24 cellular contexts compared by ENCODE assay signal in the genomic region with DNA sequence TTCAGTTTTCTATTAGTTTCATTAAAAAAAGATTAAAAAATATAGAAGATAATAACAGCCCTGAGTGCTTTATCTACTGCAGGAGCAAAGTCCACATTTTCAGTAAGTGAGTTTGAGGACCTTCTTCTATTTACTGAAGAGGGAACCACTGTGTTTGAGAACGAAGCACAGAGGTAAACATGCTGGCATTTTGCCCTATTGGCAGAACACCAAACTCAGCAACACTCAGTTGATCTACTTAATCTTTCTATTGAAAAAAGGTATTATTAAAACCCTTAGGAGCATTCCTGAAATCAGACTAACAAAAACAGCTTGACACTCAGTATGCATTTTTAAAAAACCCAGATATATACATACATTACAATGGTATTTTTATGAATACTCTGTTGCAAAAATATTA.
DNase-seq lines count a peak whose midpoint lies in the region; ATAC-seq, FAIRE-seq and TF ChIP-seq lines count a peak whose summit lies in the region.
"Had no signal": no experiment of that assay in that cellular context is flagged by ENCODE, and none has a peak within 500 bp of the region (broad histone marks: within the 10 kb centered on the region; RNA-seq: fewer than 3 reads in every experiment).

No MANE protein-coding gene starts in this region.

- H3K27me3 ChIP-seq in GM23338 (ENCODE audit: insufficient read depth), result no peaks in the 10 kb centered on the region
- H3K27me3 ChIP-seq in H1 (replicated peaks in 1 of 4; ENCODE audit: control insufficient read depth in 3 of 4, extremely low read depth in 1 of 4, insufficient read depth in 3 of 4, low read length in 3 of 4), result no peaks in the 10 kb centered on the region
- no peaks in the 10 kb centered on the region for H3K27me3 ChIP-seq in CD8-positive, alpha-beta T cell (ENCODE audit: insufficient read depth, low read length)
- H3K27me3 ChIP-seq: colonic mucosa, foreskin keratinocyte, SJCRH30, thyroid gland had no signal

- no peak for TF ChIP-seq RAD21 in H1 (IDR thresholded peaks at IDR 0.05 in 1 of 2, conservative IDR thresholded peaks at IDR 0.05 in 1 of 2; ENCODE audit: low read depth in 2 of 2, low read length in 2 of 2)

- H2BK20ac ChIP-seq in H1 (ENCODE audit: low read length), result no peak overlapping the region

- H2AFZ ChIP-seq in GM23338 (0 out of 2 replicates have a peak overlapping the region, but pooled peaks have one; percentile 61), H1 (ENCODE audit: low read length) (0 out of 2 replicates have a peak overlapping the region, but pooled peaks have one; percentile 53)

- ATAC-seq in GM23338, result no peak
- ATAC-seq in HG02884 (IDR thresholded peaks at IDR 0.05; ENCODE audit: unreplicated experiment), result no peak
- no peak for ATAC-seq in CD8-positive, alpha-beta T cell
- ATAC-seq: effector memory CD8-positive, alpha-beta T cell; foreskin keratinocyte; left colon; stimulated activated naive CD8-positive, alpha-beta T cell treated with anti-CD3 and anti-CD28 coated beads, Interleukin-15, amount 100 ng/mL, for 72 hours; T-helper 17 cell had no signal

- H3K9me3 Mint-ChIP-seq in GM23338, result no peaks in the 10 kb centered on the region
- peaks cover 10% of the 10 kb centered on the region for H3K9me3 Mint-ChIP-seq in CD8-positive, alpha-beta T cell

- no peak overlapping the region for H2BK12ac ChIP-seq in H1 (ENCODE audit: low read depth, low read length)

- H4K20me1 ChIP-seq in GM23338 (replicated peaks; ENCODE audit: insufficient read depth), result no peaks in the 10 kb centered on the region
- no peaks in the 10 kb centered on the region for H4K20me1 ChIP-seq in H1 (replicated peaks in 1 of 2; ENCODE audit: control insufficient read depth in 1 of 2, insufficient read depth in 2 of 2, low read length in 2 of 2)

- H3K27ac Mint-ChIP-seq in GM23338, result no peak overlapping the region
- no peak overlapping the region for H3K27ac Mint-ChIP-seq in CD8-positive, alpha-beta T cell
- H3K27ac Mint-ChIP-seq: activated naive CD4-positive, alpha-beta T cell treated with anti-CD3 and anti-CD28 coated beads, Interleukin-2, amount 50 U/mL, for 24 hours; CD4-positive, CD25-positive, alpha-beta regulatory T cell; effector memory CD8-positive, alpha-beta T cell; memory B cell; progenitor cell of endocrine pancreas; stimulated activated naive CD8-positive, alpha-beta T cell treated with anti-CD3 and anti-CD28 coated beads, Interleukin-15, amount 100 ng/mL, for 72 hours; T-helper 17 cell had no signal

- no peak for FAIRE-seq in H1 (lab: Jason Lieb, UNC)
- FAIRE-seq: RCC 7860 had no signal

- H3K79me2 ChIP-seq in GM23338 (replicated peaks; ENCODE audit: insufficient read depth) (no peaks in the 10 kb centered on the region), H1 (ENCODE audit: control insufficient read depth in 1 of 2, insufficient read depth in 2 of 2, low read length in 2 of 2) (no peaks in the 10 kb centered on the region)

- H3K27ac ChIP-seq in GM23338 (ENCODE audit: low read depth) (no peak overlapping the region), H1 (ENCODE audit: low read depth, low read length) (no peak overlapping the region)
- no peak overlapping the region for H3K27ac ChIP-seq in CD8-positive, alpha-beta T cell (ENCODE audit: low read depth, low read length)
- H3K27ac ChIP-seq: colonic mucosa, foreskin keratinocyte, SJCRH30, thyroid gland had no signal

- H3K56ac ChIP-seq in H1 (replicated peaks; ENCODE audit: insufficient read length, low read depth, low read length), result no peak overlapping the region

- H3K4me2 ChIP-seq in GM23338 (no peak overlapping the region), H1 (ENCODE audit: insufficient read depth in 1 of 2, low read depth in 2 of 2, low read length in 2 of 2) (no peak overlapping the region)

- H3K23ac ChIP-seq in H1 (ENCODE audit: insufficient read length), result no peak overlapping the region

- no peaks in the 10 kb centered on the region for H3F3A ChIP-seq in GM23338 (replicated peaks; ENCODE audit: low read depth)

- H2AK5ac ChIP-seq in H1 (ENCODE audit: low read depth, low read length), result no peak overlapping the region

- POLR2A ChIA-PET in H1 (lab: Charles Lee; ENCODE audit: partially characterized antibody), result no interaction called here
- POLR2A ChIA-PET in CD8-positive, alpha-beta T cell (lab: Charles Lee), result no interaction called here

- no peak overlapping the region for H3K9ac ChIP-seq in H1 (replicated peaks in 1 of 4; ENCODE audit: extremely low read depth in 1 of 4, low read depth in 3 of 4, low read length in 3 of 4)

- no peak overlapping the region for H4K8ac ChIP-seq in H1 (ENCODE audit: extremely low read depth, insufficient read depth, low read length)

- no peak overlapping the region for H3K4ac ChIP-seq in H1 (replicated peaks; ENCODE audit: insufficient read length, low read depth, low read length)

- H3K36me3 Mint-ChIP-seq in GM23338 (ENCODE audit: low read depth), result no peaks in the 10 kb centered on the region
- H3K36me3 Mint-ChIP-seq in CD8-positive, alpha-beta T cell, result no peaks in the 10 kb centered on the region
- H3K36me3 Mint-ChIP-seq: activated naive CD4-positive, alpha-beta T cell treated with anti-CD3 and anti-CD28 coated beads, Interleukin-2, amount 50 U/mL, for 24 hours; CD4-positive, CD25-positive, alpha-beta regulatory T cell; memory B cell had no signal

- no peak overlapping the region for H3K4me3 ChIP-seq in GM23338
- no peak overlapping the region for H3K4me3 ChIP-seq in H1 (ENCODE audit: extremely low read depth in 1 of 4, insufficient read depth in 2 of 4, low read depth in 3 of 4, low read length in 4 of 4)
- no peak overlapping the region for H3K4me3 ChIP-seq in CD8-positive, alpha-beta T cell (ENCODE audit: low read depth, low read length)
- H3K4me3 ChIP-seq: colonic mucosa, SJCRH30, thyroid gland had no signal

- no peak for TF ChIP-seq CTCF in GM23338 (conservative IDR thresholded peaks at IDR 0.05; ENCODE audit: low read depth in 2 of 2)
- no peak for TF ChIP-seq CTCF in H1 (IDR thresholded peaks at IDR 0.05; ENCODE audit: control extremely low read depth in 1 of 3, insufficient read depth in 1 of 3, low read depth in 1 of 3, low read length in 3 of 3)
- no peak for TF ChIP-seq CTCF in CD8-positive, alpha-beta T cell (IDR thresholded peaks at IDR 0.05)

- CTCF ChIA-PET in H1 (lab: Charles Lee; ENCODE audit: partially characterized antibody), result no interaction called here
- CTCF ChIA-PET in CD8-positive, alpha-beta T cell (lab: Charles Lee), result no interaction called here

- intact Hi-C loops in CD8-positive, alpha-beta T cell (cut with DNase I, micrococcal nuclease), result no loop called here

- H3K9me3 ChIP-seq in H1 (ENCODE audit: insufficient read depth in 2 of 2, low read depth in 1 of 2, low read length in 1 of 2), result no peaks in the 10 kb centered on the region
- no peaks in the 10 kb centered on the region for H3K9me3 ChIP-seq in CD8-positive, alpha-beta T cell (ENCODE audit: low read length)
- H3K9me3 ChIP-seq: colonic mucosa, SJCRH30, thyroid gland had no signal

- no peak overlapping the region for H4K91ac ChIP-seq in H1 (replicated peaks; ENCODE audit: insufficient read length, low read length)

- H2BK5ac ChIP-seq in H1 (ENCODE audit: low read depth, low read length), result no peak overlapping the region

- WGBS in H1 (ENCODE audit: extremely low coverage in 1 of 2, insufficient coverage in 1 of 2, insufficient read length in 1 of 2, insufficient replicate concordance in 2 of 2, low coverage in 1 of 2, low lambda C conversion rate in 2 of 2, missing lambda C conversion rate in 1 of 2), 2 experiments, result 65% methylated on average over 1 of the region's 1 CpG; no CpG with 5 or more reads in 1 of the 2 experiments

- no peak overlapping the region for H4K5ac ChIP-seq in H1 (ENCODE audit: insufficient read length, low read depth, low read length)

- no peak overlapping the region for H2BK120ac ChIP-seq in H1 (replicated peaks; ENCODE audit: low read depth, low read length)

- H3K36me3 ChIP-seq in GM23338 (ENCODE audit: insufficient read depth) (no peaks in the 10 kb centered on the region), H1 (ENCODE audit: control insufficient read depth in 2 of 4, insufficient read depth in 4 of 4, low read length in 3 of 4) (no peaks in the 10 kb centered on the region)
- H3K36me3 ChIP-seq in CD8-positive, alpha-beta T cell (ENCODE audit: insufficient read depth, low read length), result no peaks in the 10 kb centered on the region
- H3K36me3 ChIP-seq: colonic mucosa, SJCRH30, thyroid gland had no signal

- DNase-seq in GM23338 (ENCODE audit: low spot score) (no peak), NCI-H1092 (lab: John Stamatoyannopoulos, UW) (peak; percentile 47), NCI-H510A (lab: John Stamatoyannopoulos, UW) (peak; percentile 3), H1 (ENCODE audit: low read depth in 1 of 2, low spot score in 2 of 2) (no peak)
- no peak for DNase-seq in activated CD4-positive, alpha-beta T cell treated with anti-CD3 and anti-CD28 coated beads for 4 hours
- no peak for DNase-seq in CD8-positive, alpha-beta T cell
- DNase-seq: activated CD4-positive, alpha-beta T cell treated with anti-CD3 and anti-CD28 coated beads for 48 hours; CD4-positive, CD25-positive, alpha-beta regulatory T cell; colonic mucosa; effector memory CD8-positive, alpha-beta T cell; foreskin keratinocyte; GF-D8; Karpas-422; left colon; NCI-H1436; SJCRH30; stimulated activated naive CD8-positive, alpha-beta T cell treated with anti-CD3 and anti-CD28 coated beads, Interleukin-15, amount 100 ng/mL, for 72 hours; T-helper 17 cell; thyroid gland had no signal

- TF ChIP-seq EP300 in H1 (IDR thresholded peaks at IDR 0.05; ENCODE audit: borderline replicate concordance in 1 of 2, low read depth in 2 of 2, low read length in 2 of 2), result no peak

- H3K14ac ChIP-seq in H1 (ENCODE audit: insufficient read length), result no peak overlapping the region

- no peaks in the 10 kb centered on the region for H3K23me2 ChIP-seq in H1 (ENCODE audit: low read depth, low read length)

- peaks cover 7% of the 10 kb centered on the region; the same call in 1 of the 2 replicates for H3K4me1 ChIP-seq in GM23338 (ENCODE audit: insufficient read depth)
- no peaks in the 10 kb centered on the region for H3K4me1 ChIP-seq in H1 (replicated peaks in 1 of 4; ENCODE audit: control insufficient read depth in 3 of 4, insufficient read depth in 4 of 4, low read length in 3 of 4)
- no peaks in the 10 kb centered on the region for H3K4me1 ChIP-seq in CD8-positive, alpha-beta T cell (ENCODE audit: insufficient read depth, low read length)
- H3K4me1 ChIP-seq: colonic mucosa, foreskin keratinocyte, SJCRH30, thyroid gland had no signal

- H3K4me1 Mint-ChIP-seq in GM23338, result no peaks in the 10 kb centered on the region; the same call in 2 of the 3 replicates
- H3K4me1 Mint-ChIP-seq in CD8-positive, alpha-beta T cell (ENCODE audit: low read depth), result no peaks in the 10 kb centered on the region
- H3K4me1 Mint-ChIP-seq: activated naive CD4-positive, alpha-beta T cell treated with anti-CD3 and anti-CD28 coated beads, Interleukin-2, amount 50 U/mL, for 24 hours; CD4-positive, CD25-positive, alpha-beta regulatory T cell; memory B cell; stimulated activated naive CD8-positive, alpha-beta T cell treated with anti-CD3 and anti-CD28 coated beads, Interleukin-15, amount 100 ng/mL, for 72 hours; T-helper 17 cell had no signal

- H3K79me1 ChIP-seq in H1 (ENCODE audit: low read depth, low read length), result no peaks in the 10 kb centered on the region

- H3K4me3 Mint-ChIP-seq in GM23338, result no peak overlapping the region
- no peak overlapping the region for H3K4me3 Mint-ChIP-seq in CD8-positive, alpha-beta T cell
- H3K4me3 Mint-ChIP-seq: activated naive CD4-positive, alpha-beta T cell treated with anti-CD3 and anti-CD28 coated beads, Interleukin-2, amount 50 U/mL, for 24 hours; CD4-positive, CD25-positive, alpha-beta regulatory T cell; effector memory CD8-positive, alpha-beta T cell; memory B cell; stimulated activated naive CD8-positive, alpha-beta T cell treated with anti-CD3 and anti-CD28 coated beads, Interleukin-15, amount 100 ng/mL, for 72 hours; T-helper 17 cell had no signal

- no peak for TF ChIP-seq POLR2A in H1 (IDR thresholded peaks at IDR 0.05; ENCODE audit: control extremely low read depth in 1 of 2, low read depth in 2 of 2, low read length in 2 of 2)

- no peak overlapping the region for H2BK15ac ChIP-seq in H1 (ENCODE audit: low read length)

- no peaks in the 10 kb centered on the region for H3K27me3 Mint-ChIP-seq in GM23338 (ENCODE audit: insufficient read depth, low read depth, poor library complexity)
- H3K27me3 Mint-ChIP-seq in CD8-positive, alpha-beta T cell (ENCODE audit: low read depth), result no peaks in the 10 kb centered on the region
- H3K27me3 Mint-ChIP-seq: activated naive CD4-positive, alpha-beta T cell treated with anti-CD3 and anti-CD28 coated beads, Interleukin-2, amount 50 U/mL, for 24 hours; CD4-positive, CD25-positive, alpha-beta regulatory T cell; effector memory CD8-positive, alpha-beta T cell; memory B cell; progenitor cell of endocrine pancreas; stimulated activated naive CD8-positive, alpha-beta T cell treated with anti-CD3 and anti-CD28 coated beads, Interleukin-15, amount 100 ng/mL, for 72 hours; T-helper 17 cell had no signal

- no peak overlapping the region for H3K18ac ChIP-seq in H1 (ENCODE audit: extremely low read depth, low read length)

- H3K9me2 ChIP-seq in GM23338 (ENCODE audit: insufficient read depth), result no peaks in the 10 kb centered on the region

Comparison
In these comparisons a context has a peak if more than half of its experiments do, and no peak if none do; other contexts are left out.
1. DNase-seq: peak in NCI-H1092 (single experiment) and NCI-H510A (single experiment); none in GM23338 (single experiment), H1 (0 of 2), activated CD4-positive, alpha-beta T cell treated with anti-CD3 and anti-CD28 coated beads for 4 hours (0 of 2) and CD8-positive, alpha-beta T cell (0 of 7).